ENCODE assay signal across 15 cellular contexts in the genomic region with DNA sequence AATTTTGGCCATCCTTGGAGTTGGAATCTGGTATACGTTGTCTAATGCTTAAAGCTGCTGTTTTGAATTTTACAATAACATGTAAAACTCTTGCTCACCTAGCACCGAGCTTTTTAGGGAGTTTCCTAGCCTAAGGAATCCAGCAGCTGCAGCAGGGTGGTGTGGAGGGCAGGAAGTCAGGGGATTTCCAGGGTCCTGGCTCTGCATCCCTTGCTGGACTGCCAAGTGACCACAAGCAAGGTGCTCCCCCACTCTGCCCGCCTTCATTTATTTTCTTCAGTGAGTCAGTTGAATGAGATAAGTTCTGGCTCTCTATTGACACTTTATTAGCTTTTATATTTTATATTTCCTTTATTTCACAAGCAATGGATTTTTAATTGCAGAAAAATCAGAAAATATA.
DNase-seq lines count a peak whose midpoint lies in the region; FAIRE-seq and TF ChIP-seq lines count a peak whose summit lies in the region.
"Had no signal": no experiment of that assay in that cellular context is flagged by ENCODE, and none has a peak within 500 bp of the region (broad histone marks: within the 10 kb centered on the region; RNA-seq: fewer than 3 reads in every experiment).

No MANE protein-coding gene starts in this region.

- no peaks in the 10 kb centered on the region for H4K20me1 ChIP-seq in astrocyte (ENCODE audit: insufficient read depth, low read length)
- H4K20me1 ChIP-seq in H9 (ENCODE audit: control insufficient read depth, insufficient read depth, insufficient read length): no peaks in the 10 kb centered on the region

- no peak for FAIRE-seq in HTR-8/SVneo (lab: Jason Lieb, UNC)
- no peak for FAIRE-seq in astrocyte (lab: Jason Lieb, UNC)
- FAIRE-seq: K562, keratinocyte had no signal

- H3K36me3 ChIP-seq in astrocyte (ENCODE audit: insufficient read depth, low read length) (no peaks in the 10 kb centered on the region), subcutaneous abdominal adipose tissue (ENCODE audit: control insufficient read depth in 5 of 5, insufficient read depth in 5 of 5, low read length in 5 of 5) (peaks cover 0 to 16% (median 0%) of the 10 kb centered on the region in 5 donors)

- no peak overlapping the region for H3K4me3 ChIP-seq in astrocyte (ENCODE audit: insufficient read depth, low read depth, low read length)
- no peak overlapping the region for H3K4me3 ChIP-seq in subcutaneous abdominal adipose tissue (ENCODE audit: low read depth in 1 of 5, low read length in 5 of 5)
- H3K4me3 ChIP-seq: K562 had no signal

- H3K4me2 ChIP-seq in astrocyte (ENCODE audit: low read length): peak overlapping the region; percentile 53
- no peak overlapping the region for H3K4me2 ChIP-seq in H9 (ENCODE audit: insufficient read depth, insufficient read length, low read length)

- peak overlapping the region; percentile 56 for H3K27ac ChIP-seq in astrocyte (ENCODE audit: low read depth, low read length)
- H3K27ac ChIP-seq in subcutaneous abdominal adipose tissue (ENCODE audit: low read depth, low read length): peak overlapping the region; percentile 78
- H3K27ac ChIP-seq in RWPE1: no peak overlapping the region
- no peak overlapping the region for H3K27ac ChIP-seq in H9 (ENCODE audit: insufficient read length, low read depth, low read length)

- H2BK12ac ChIP-seq in H9 (ENCODE audit: insufficient read length, low read depth, low read length): no peak overlapping the region

- H3K4ac ChIP-seq in H9 (ENCODE audit: low read depth, low read length): no peak overlapping the region

- H3K4me1 Mint-ChIP-seq in astrocyte (ENCODE audit: low read depth, unreplicated experiment) (peaks cover 31% of the 10 kb centered on the region), H9 (peaks cover 6 to 14% of the 10 kb centered on the region in 2 experiments)

- no peaks in the 10 kb centered on the region for H3K9me3 ChIP-seq in astrocyte (ENCODE audit: insufficient read depth, low read depth, low read length)
- no peaks in the 10 kb centered on the region for H3K9me3 ChIP-seq in subcutaneous abdominal adipose tissue (ENCODE audit: control insufficient read depth in 5 of 5, low read length in 5 of 5)
- H3K9me3 ChIP-seq in H9 (ENCODE audit: control insufficient read depth, low read depth, low read length): no peaks in the 10 kb centered on the region

- H3K27me3 ChIP-seq in astrocyte (ENCODE audit: insufficient read depth, low read length) (no peaks in the 10 kb centered on the region), subcutaneous abdominal adipose tissue (ENCODE audit: control insufficient read depth in 5 of 5, insufficient read depth in 4 of 5, low read length in 5 of 5) (no peaks in the 10 kb centered on the region), H9 (ENCODE audit: insufficient read depth, low read length) (no peaks in the 10 kb centered on the region)

- H4K91ac ChIP-seq in H9 (ENCODE audit: insufficient read length, low read depth, low read length): no peak overlapping the region

- H2BK120ac ChIP-seq in H9 (ENCODE audit: low read depth, low read length, poor library complexity, severe bottlenecking): no peak overlapping the region

- H2AFZ ChIP-seq in astrocyte (ENCODE audit: low read depth, low read length): no peak overlapping the region
- H2AFZ ChIP-seq in H9 (ENCODE audit: low read length): no peak overlapping the region

- no peaks in the 10 kb centered on the region for H3K79me1 ChIP-seq in H9 (ENCODE audit: insufficient read depth, low read depth, low read length, poor library complexity, severe bottlenecking)

- H4K8ac ChIP-seq in H9 (replicated peaks; ENCODE audit: insufficient read length, low read depth, low read length): no peak overlapping the region

- no peak overlapping the region for H3K56ac ChIP-seq in H9 (ENCODE audit: insufficient read length, low read depth, low read length)

- H3K4me1 ChIP-seq in astrocyte (ENCODE audit: insufficient read depth, low read length) (peaks cover 13% of the 10 kb centered on the region), subcutaneous abdominal adipose tissue (ENCODE audit: control insufficient read depth in 5 of 5, insufficient read depth in 5 of 5, low read length in 5 of 5) (peaks cover 6 to 34% (median 20%) of the 10 kb centered on the region in 5 donors), H9 (ENCODE audit: insufficient read depth, low read length) (no peaks in the 10 kb centered on the region)

- no peak overlapping the region for H3K4me3 Mint-ChIP-seq in astrocyte (ENCODE audit: unreplicated experiment)
- no peak overlapping the region for H3K4me3 Mint-ChIP-seq in H9
- H3K4me3 Mint-ChIP-seq: activated CD4-positive, alpha-beta memory T cell treated with anti-CD3 and anti-CD28 coated beads for 36 hours; activated T-helper 1 cell treated with anti-CD3 and anti-CD28 coated beads, Interleukin-12 subunit alpha, Interleukin-12 subunit beta, Interleukin-2, Interleukin-4 antibody, amounts not matched to agents 30 ng/mL and 10 ng/mL and 1 ng/mL, durations not matched to agents 14 hours and 24 hours and 36 hours; neural crest cell; stimulated activated naive B cell treated with anti-CD40 and anti-IgM and Interleukin-4, amounts not matched to agents 10 μg/mL and 1 μg/mL and 100 μg/mL, for 72 hours had no signal

- H3K36me3 Mint-ChIP-seq in astrocyte (ENCODE audit: low read depth, unreplicated experiment) (peaks cover 3% of the 10 kb centered on the region), H9 (ENCODE audit: insufficient read depth in 1 of 3, low read depth in 3 of 3) (no peaks in the 10 kb centered on the region)

- H3K79me2 ChIP-seq in astrocyte (ENCODE audit: insufficient read depth, low read length) (no peaks in the 10 kb centered on the region), H9 (ENCODE audit: insufficient read depth, low read length) (no peaks in the 10 kb centered on the region)

- H3K23ac ChIP-seq in H9 (ENCODE audit: insufficient read length, low read depth, low read length): no peak overlapping the region

- no peak overlapping the region for H2AK5ac ChIP-seq in H9 (ENCODE audit: insufficient read length, low read length)

- H2BK20ac ChIP-seq in H9 (ENCODE audit: low read depth, low read length, poor library complexity, severe bottlenecking): no peak overlapping the region

- no peak overlapping the region for H3K14ac ChIP-seq in H9 (ENCODE audit: insufficient read depth, low read length)

- no peak overlapping the region for H2BK15ac ChIP-seq in H9 (ENCODE audit: low read depth, low read length)

- TF ChIP-seq CTCF in astrocyte (IDR thresholded peaks at IDR 0.05; ENCODE audit: insufficient read depth, low read depth, low read length) (no peak), RWPE1 (conservative IDR thresholded peaks at IDR 0.05; ENCODE audit: low read depth) (no peak), H9 (conservative IDR thresholded peaks at IDR 0.05) (no peak)

- no peak overlapping the region for H4K5ac ChIP-seq in H9 (ENCODE audit: insufficient read length, low read depth, low read length)

- WGBS in H9 (ENCODE audit: extremely low coverage, insufficient read length, low lambda C conversion rate): no CpG with 5 or more reads among the region's 3 CpGs

- H3K18ac ChIP-seq in H9 (ENCODE audit: insufficient read length, low read depth, low read length): no peak overlapping the region

- H3T11ph ChIP-seq in H9 (ENCODE audit: low read length): no peak overlapping the region

- H3K27me3 Mint-ChIP-seq in astrocyte (ENCODE audit: low read depth, unreplicated experiment): no peaks in the 10 kb centered on the region
- H3K27me3 Mint-ChIP-seq in H9 (ENCODE audit: low read depth): no peaks in the 10 kb centered on the region
- H3K27me3 Mint-ChIP-seq: activated CD4-positive, alpha-beta memory T cell treated with anti-CD3 and anti-CD28 coated beads for 36 hours; stimulated activated naive B cell treated with anti-CD40 and anti-IgM and Interleukin-4, amounts not matched to agents 10 μg/mL and 1 μg/mL and 100 μg/mL, for 72 hours had no signal

- POLR2A ChIA-PET in RWPE1 (lab: Yijun Ruan, JAX; ENCODE audit: low non-redundant PET): no interaction called here

- DNase-seq in HTR-8/SVneo (ENCODE audit: insufficient read length, low spot score) (peak; percentile 42), astrocyte (ENCODE audit: low read depth) (peak; percentile 90), iris pigment epithelial cell (ENCODE audit: low read depth) (peak; percentile 91), NCI-H446 (lab: John Stamatoyannopoulos, UW) (no peak), RWPE1 (ENCODE audit: low spot score) (no peak), H9 (no peak)
- DNase-seq: activated CD4-positive, alpha-beta memory T cell treated with anti-CD3 and anti-CD28 coated beads for 36 hours; NCI-H2029; NCI-H774; stimulated activated naive B cell treated with anti-CD40 and anti-IgM and Interleukin-4, amounts not matched to agents 10 μg/mL and 1 μg/mL and 100 μg/mL, for 72 hours had no signal

- no peaks in the 10 kb centered on the region for H3K9me3 Mint-ChIP-seq in astrocyte (ENCODE audit: unreplicated experiment)
- no peaks in the 10 kb centered on the region for H3K9me3 Mint-ChIP-seq in H9
- H3K9me3 Mint-ChIP-seq: activated CD4-positive, alpha-beta memory T cell treated with anti-CD3 and anti-CD28 coated beads for 36 hours; activated T-helper 1 cell treated with anti-CD3 and anti-CD28 coated beads, Interleukin-12 subunit alpha, Interleukin-12 subunit beta, Interleukin-2, Interleukin-4 antibody, amounts not matched to agents 30 ng/mL and 10 ng/mL and 1 ng/mL, durations not matched to agents 14 hours and 24 hours and 36 hours; neural crest cell; stimulated activated naive B cell treated with anti-CD40 and anti-IgM and Interleukin-4, amounts not matched to agents 10 μg/mL and 1 μg/mL and 100 μg/mL, for 72 hours had no signal

- no peak overlapping the region for H3K27ac Mint-ChIP-seq in astrocyte (ENCODE audit: unreplicated experiment)
- H3K27ac Mint-ChIP-seq in H9: 0 out of 7 replicates have a peak overlapping the region, but pooled peaks of 1 of the 3 experiments have one; percentile 78
- H3K27ac Mint-ChIP-seq: activated CD4-positive, alpha-beta memory T cell treated with anti-CD3 and anti-CD28 coated beads for 36 hours; activated T-helper 1 cell treated with anti-CD3 and anti-CD28 coated beads, Interleukin-12 subunit alpha, Interleukin-12 subunit beta, Interleukin-2, Interleukin-4 antibody, amounts not matched to agents 30 ng/mL and 10 ng/mL and 1 ng/mL, durations not matched to agents 14 hours and 24 hours and 36 hours; stimulated activated naive B cell treated with anti-CD40 and anti-IgM and Interleukin-4, amounts not matched to agents 10 μg/mL and 1 μg/mL and 100 μg/mL, for 72 hours had no signal

- H3K9ac ChIP-seq in astrocyte (ENCODE audit: low read length): peak overlapping the region; percentile 41
- H3K9ac ChIP-seq in subcutaneous abdominal adipose tissue (ENCODE audit: low read length in 5 of 5): no peak overlapping the region
- H3K9ac ChIP-seq in H9 (ENCODE audit: extremely low read depth, insufficient read length, low read length): no peak overlapping the region

- H3K23me2 ChIP-seq in H9 (ENCODE audit: insufficient read length, low read depth, low read length, poor library complexity, severe bottlenecking): no peaks in the 10 kb centered on the region

- H2BK5ac ChIP-seq in H9 (ENCODE audit: insufficient read length, low read length): no peak overlapping the region

- CTCF ChIA-PET in RWPE1 (lab: Yijun Ruan, JAX): no interaction called here

Comparison
In these comparisons a context has a peak if more than half of its experiments do, and no peak if none do; other contexts are left out.
1. DNase-seq: peak in HTR-8/SVneo (single experiment), astrocyte (single experiment) and iris pigment epithelial cell (single experiment); none in NCI-H446 (0 of 2), RWPE1 (single experiment) and H9 (single experiment).
2. H3K27ac ChIP-seq: peak in astrocyte (single experiment) and subcutaneous abdominal adipose tissue (single experiment); none in RWPE1 (single experiment) and H9 (single experiment).